14 cellular contexts compared by ENCODE assay signal in the genomic region with DNA sequence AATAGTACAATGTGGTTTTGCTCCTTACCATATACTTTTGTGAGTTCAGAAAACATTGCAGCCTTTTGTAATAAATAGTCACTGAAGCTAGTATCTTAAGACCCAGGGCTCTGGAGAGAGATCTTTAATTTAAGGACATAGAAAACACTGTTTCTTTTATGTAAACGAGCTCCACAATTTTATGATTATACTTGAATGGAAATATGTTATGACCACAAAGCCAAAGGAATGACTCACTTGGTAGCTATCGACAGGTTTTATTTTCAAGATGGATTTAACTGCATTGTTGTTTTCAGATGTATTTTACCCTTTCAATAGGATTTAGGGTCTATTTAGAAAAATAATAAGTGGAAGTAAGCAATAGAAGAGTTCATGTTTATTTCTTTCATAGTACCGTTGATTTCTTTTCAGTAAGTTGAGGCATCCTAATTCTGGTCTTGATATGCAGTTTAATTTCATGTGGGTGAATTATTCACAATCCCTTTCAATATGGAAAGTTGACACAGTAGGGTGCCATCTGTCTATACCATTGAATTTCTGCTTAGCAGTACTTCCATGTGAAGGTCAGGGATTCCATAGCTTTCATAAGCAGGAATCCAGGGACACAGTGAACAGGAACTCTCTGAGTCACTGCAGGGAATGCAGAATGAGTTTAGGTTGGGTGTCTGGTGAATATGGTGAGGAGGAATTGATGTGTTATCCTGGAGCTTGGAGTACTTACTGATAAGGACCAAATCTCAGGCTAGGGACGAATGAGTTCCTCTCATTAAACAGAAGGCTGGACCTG.
DNase-seq lines count a peak whose midpoint lies in the region; ATAC-seq and TF ChIP-seq lines count a peak whose summit lies in the region.
"Had no signal": no experiment of that assay in that cellular context is flagged by ENCODE, and none has a peak within 500 bp of the region (broad histone marks: within the 10 kb centered on the region; RNA-seq: fewer than 3 reads in every experiment).

No MANE protein-coding gene starts in this region.

- peaks cover 2% of the 10 kb centered on the region for H3K36me3 Mint-ChIP-seq in activated CD4-positive, alpha-beta T cell treated with anti-CD3 and anti-CD28 coated beads for 36 hours (ENCODE audit: low read depth)
- H3K36me3 Mint-ChIP-seq in stimulated activated effector memory CD8-positive, alpha-beta T cell treated with anti-CD3 and anti-CD28 coated beads, Interleukin-12 subunit alpha, Interleukin-12 subunit beta, amount 100 ng/mL, for 72 hours, result no peaks in the 10 kb centered on the region

- no peak overlapping the region for H3K4me3 ChIP-seq in brain microvascular endothelial cell (ENCODE audit: low read depth, low read length)
- H3K4me3 ChIP-seq in right atrium auricular region, result no peak overlapping the region
- H3K4me3 ChIP-seq: body of pancreas had no signal

- POLR2A ChIA-PET in activated CD4-positive, alpha-beta T cell treated with anti-CD3 and anti-CD28 coated beads for 36 hours (lab: Charles Lee), result no interaction called here

- peak; percentile 33 for ATAC-seq in activated CD4-positive, alpha-beta T cell treated with anti-CD3 and anti-CD28 coated beads for 36 hours
- ATAC-seq in stimulated activated effector memory CD8-positive, alpha-beta T cell treated with anti-CD3 and anti-CD28 coated beads, Interleukin-12 subunit alpha, Interleukin-12 subunit beta, amount 100 ng/mL, for 72 hours, result peak; percentile 64
- ATAC-seq: body of pancreas, T-cell had no signal

- CTCF ChIA-PET in activated CD4-positive, alpha-beta T cell treated with anti-CD3 and anti-CD28 coated beads for 36 hours (lab: Charles Lee), result interaction anchor here (0.6 to 1.4 kb wide), 4 partner anchors 10 to 553 kb away, joined by 3 to 4 read pairs (median 3); no protein-coding TSS in a partner anchor

- H3K9me3 Mint-ChIP-seq in activated CD4-positive, alpha-beta T cell treated with anti-CD3 and anti-CD28 coated beads for 36 hours (ENCODE audit: low read depth), result no peaks in the 10 kb centered on the region
- no peaks in the 10 kb centered on the region for H3K9me3 Mint-ChIP-seq in stimulated activated effector memory CD8-positive, alpha-beta T cell treated with anti-CD3 and anti-CD28 coated beads, Interleukin-12 subunit alpha, Interleukin-12 subunit beta, amount 100 ng/mL, for 72 hours
- H3K9me3 Mint-ChIP-seq: T-cell had no signal

- intact Hi-C loops in activated CD4-positive, alpha-beta T cell treated with anti-CD3 and anti-CD28 coated beads for 36 hours (cut with DNase I, micrococcal nuclease), result no loop called here

- no peaks in the 10 kb centered on the region for H3K9me3 ChIP-seq in right atrium auricular region
- H3K9me3 ChIP-seq: body of pancreas had no signal

- H3K36me3 ChIP-seq in brain microvascular endothelial cell (replicated peaks) (no peaks in the 10 kb centered on the region), right atrium auricular region (no peaks in the 10 kb centered on the region)

- DNase-seq in activated CD4-positive, alpha-beta T cell treated with anti-CD3 and anti-CD28 coated beads for 36 hours, result no peak
- no peak for DNase-seq in activated CD4-positive, alpha-beta T cell treated with anti-CD3 and anti-CD28 coated beads for 4 hours
- peak; percentile 70 for DNase-seq in brain microvascular endothelial cell
- no peak for DNase-seq in right atrium auricular region (ENCODE audit: low spot score)
- DNase-seq in stimulated activated effector memory CD8-positive, alpha-beta T cell treated with anti-CD3 and anti-CD28 coated beads, Interleukin-12 subunit alpha, Interleukin-12 subunit beta, amount 100 ng/mL, for 72 hours (ENCODE audit: low spot score in 2 of 2), result no peak
- DNase-seq in GM19240 (ENCODE audit: insufficient read length, low spot score), result no peak
- DNase-seq in stimulated activated CD4-positive, alpha-beta T cell treated with anti-CD3 and anti-CD28 coated beads, Interleukin-1b, Interleukin-23, amount 100 ng/mL, for 48 hours, result no peak
- no peak for DNase-seq in NCI-H128 (lab: John Stamatoyannopoulos, UW; ENCODE audit: unreplicated experiment)
- DNase-seq: body of pancreas; glutamatergic neuron; NCI-H510A; stimulated activated CD4-positive, alpha-beta T cell treated with anti-CD3 and anti-CD28 coated beads, Interleukin-15, amount 100 ng/mL, for 24 hours; stimulated activated naive CD4-positive, alpha-beta T cell treated with Interleukin-2 at 50 U/mL for 16 hours; T-cell had no signal

- H3K4me1 Mint-ChIP-seq in activated CD4-positive, alpha-beta T cell treated with anti-CD3 and anti-CD28 coated beads for 36 hours, result peaks cover 40% of the 10 kb centered on the region
- H3K4me1 Mint-ChIP-seq in stimulated activated effector memory CD8-positive, alpha-beta T cell treated with anti-CD3 and anti-CD28 coated beads, Interleukin-12 subunit alpha, Interleukin-12 subunit beta, amount 100 ng/mL, for 72 hours, result peaks cover 16% of the 10 kb centered on the region

- no peak overlapping the region for H3K27ac Mint-ChIP-seq in activated CD4-positive, alpha-beta T cell treated with anti-CD3 and anti-CD28 coated beads for 36 hours
- H3K27ac Mint-ChIP-seq in stimulated activated effector memory CD8-positive, alpha-beta T cell treated with anti-CD3 and anti-CD28 coated beads, Interleukin-12 subunit alpha, Interleukin-12 subunit beta, amount 100 ng/mL, for 72 hours, result no peak overlapping the region
- H3K27ac Mint-ChIP-seq: T-cell had no signal

- TF ChIP-seq CTCF in brain microvascular endothelial cell (IDR thresholded peaks at IDR 0.05; ENCODE audit: low read depth, low read length, missing control alignments) (no peak), right atrium auricular region (IDR thresholded peaks at IDR 0.05) (no peak)

- no peaks in the 10 kb centered on the region for H3K27me3 Mint-ChIP-seq in activated CD4-positive, alpha-beta T cell treated with anti-CD3 and anti-CD28 coated beads for 36 hours
- H3K27me3 Mint-ChIP-seq: T-cell had no signal

- H3K27ac ChIP-seq in brain microvascular endothelial cell (peak overlapping the region; percentile 72), right atrium auricular region (peak overlapping the region; percentile 41 to 76)
- H3K27ac ChIP-seq: body of pancreas had no signal

- no peaks in the 10 kb centered on the region for H3K27me3 ChIP-seq in brain microvascular endothelial cell (replicated peaks)
- H3K27me3 ChIP-seq in right atrium auricular region, result no peaks in the 10 kb centered on the region
- H3K27me3 ChIP-seq: body of pancreas had no signal

- H3K4me3 Mint-ChIP-seq in activated CD4-positive, alpha-beta T cell treated with anti-CD3 and anti-CD28 coated beads for 36 hours, result no peak overlapping the region
- H3K4me3 Mint-ChIP-seq in stimulated activated effector memory CD8-positive, alpha-beta T cell treated with anti-CD3 and anti-CD28 coated beads, Interleukin-12 subunit alpha, Interleukin-12 subunit beta, amount 100 ng/mL, for 72 hours, result no peak overlapping the region
- H3K4me3 Mint-ChIP-seq: T-cell had no signal

- in situ Hi-C loops in brain microvascular endothelial cell (cut with HindIII; ENCODE audit: low pct_ligation_motif_present, low sequenced_read_pairs), result no loop called here

- peaks cover 0 to 85% of the 10 kb centered on the region in 2 donors for H3K4me1 ChIP-seq in right atrium auricular region
- H3K4me1 ChIP-seq: body of pancreas had no signal
